ENCODE assay signal across 23 cellular contexts in genomic region chr5:36768450-36768849, GRCh38.
"Had no signal": no experiment of that assay in that cellular context is flagged by ENCODE, and none has a peak within 500 bp of the region (broad histone marks: within the 10 kb centered on the region; RNA-seq: fewer than 3 reads in every experiment).

No MANE protein-coding gene starts in this region.

- DNase-seq: colonic mucosa; cortex of kidney; effector CD8-positive, alpha-beta T cell; effector memory CD8-positive, alpha-beta T cell; endodermal cell; erythroblast; foreskin fibroblast; heart left ventricle; hypothalamus; left cardiac atrium; left lung; left ventricle myocardium superior; lower lobe of right lung; mesenchymal stem cell; mucosa of descending colon; naive B cell; naive thymus-derived CD8-positive, alpha-beta T cell had no signal

- H3K79me2 ChIP-seq: hepatocyte had no signal

- H3K4me2 ChIP-seq: hepatocyte had no signal

- H3K4me1 ChIP-seq: colonic mucosa, gastroesophageal sphincter, left lung, lower lobe of right lung had no signal

- H3K27me3 Mint-ChIP-seq: dendritic cell treated with granulocyte-macrophage colony-stimulating factor and Interleukin-4, amounts not matched to agents 40 ng/mL and 50 ng/mL, for 4 days had no signal

- H3K4me3 ChIP-seq: colonic mucosa, gastroesophageal sphincter, heart left ventricle, hepatocyte, left lung, lower lobe of right lung, mucosa of descending colon had no signal

- H3K27me3 ChIP-seq: colonic mucosa, gastroesophageal sphincter, heart left ventricle, hepatocyte, left lung had no signal

- ATAC-seq: effector memory CD8-positive, alpha-beta T cell; esophagus mucosa; gastroesophageal sphincter; heart left ventricle; left cardiac atrium; left lung; left ventricle myocardium superior; mucosa of descending colon; naive thymus-derived CD8-positive, alpha-beta T cell had no signal

- H3K36me3 ChIP-seq: colonic mucosa, gastroesophageal sphincter, heart left ventricle, left lung, lower lobe of right lung had no signal

- H3K27ac Mint-ChIP-seq: dendritic cell treated with granulocyte-macrophage colony-stimulating factor and Interleukin-4, amounts not matched to agents 40 ng/mL and 50 ng/mL, for 4 days; effector memory CD8-positive, alpha-beta T cell; endodermal cell; mesothelial cell of epicardium; naive B cell; naive thymus-derived CD8-positive, alpha-beta T cell had no signal

- H3K4me3 Mint-ChIP-seq: dendritic cell treated with granulocyte-macrophage colony-stimulating factor and Interleukin-4, amounts not matched to agents 40 ng/mL and 50 ng/mL, for 4 days; effector memory CD8-positive, alpha-beta T cell; endodermal cell; mesothelial cell of epicardium; naive B cell; naive thymus-derived CD8-positive, alpha-beta T cell had no signal

- H3K36me3 Mint-ChIP-seq: mesothelial cell of epicardium, naive B cell had no signal

- H2AFZ ChIP-seq: hepatocyte had no signal

- H3K4me1 Mint-ChIP-seq: endodermal cell; mesothelial cell of epicardium; naive B cell; naive thymus-derived CD8-positive, alpha-beta T cell had no signal

- H3K27ac ChIP-seq: colonic mucosa, epithelial cell of prostate, gastroesophageal sphincter, heart left ventricle, left lung, lower lobe of right lung had no signal

- H3K9me3 ChIP-seq: colonic mucosa, left lung, lower lobe of right lung, mucosa of descending colon had no signal
